Comparison of ENCODE assay signal across 21 cellular contexts in the genomic region with DNA sequence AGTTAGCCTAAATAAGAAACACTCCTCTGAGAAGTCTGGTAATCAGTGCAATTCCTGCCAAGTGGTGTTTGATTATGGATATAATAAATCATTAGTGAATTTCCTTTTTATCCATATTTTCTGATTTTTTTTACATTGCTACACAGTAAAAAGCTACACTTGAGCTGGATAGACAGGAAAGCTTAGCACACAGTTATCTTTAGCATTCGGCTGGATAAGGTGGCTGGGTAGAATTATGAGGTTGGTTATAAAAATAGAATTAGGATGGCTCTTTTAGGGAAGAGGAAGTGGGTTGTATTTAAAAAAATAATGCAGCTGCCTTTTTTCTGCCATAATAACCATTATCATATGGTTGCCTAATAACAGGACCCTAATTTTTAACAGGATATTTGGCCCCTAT.
"Had no signal": no experiment of that assay in that cellular context is flagged by ENCODE, and none has a peak within 500 bp of the region (broad histone marks: within the 10 kb centered on the region; RNA-seq: fewer than 3 reads in every experiment).

No MANE protein-coding gene starts in this region.

- H3K36me3 ChIP-seq: ascending aorta, breast epithelium, pancreas, transverse colon had no signal

- H3K27me3 ChIP-seq: ascending aorta, breast epithelium, foreskin keratinocyte, pancreas, transverse colon had no signal

- H3K4me3 ChIP-seq: ascending aorta, breast epithelium, pancreas, skin epidermis, transverse colon had no signal

- DNase-seq: activated CD4-positive, alpha-beta memory T cell treated with anti-CD3 and anti-CD28 coated beads for 36 hours; activated CD4-positive, alpha-beta T cell treated with anti-CD3 and anti-CD28 coated beads for 36 hours; activated CD8-positive, alpha-beta memory T cell treated with anti-CD3 and anti-CD28 coated beads, Interleukin-2, amount 10 ng/mL, durations not matched to agents 7 days and 5 days; activated naive CD4-positive, alpha-beta T cell treated with anti-CD3 and anti-CD28 coated beads for 36 hours; activated naive CD8-positive, alpha-beta T cell treated with anti-CD3 and anti-CD28 coated beads, Interleukin-2, amount 50 U/mL, for 24 hours; activated T-cell treated with anti-CD3 and anti-CD28 coated beads, Interleukin-2, amount 50 U/mL, for 1 hour; dermis blood vessel endothelial cell; effector memory CD8-positive, alpha-beta T cell; foreskin keratinocyte; left colon; mammary epithelial cell; naive thymus-derived CD4-positive, alpha-beta T cell; pancreas; stimulated activated CD4-positive, alpha-beta T cell treated with anti-CD3 and anti-CD28 coated beads, Interleukin-4, amount 100 ng/mL, for 24 hours; stimulated activated naive CD4-positive, alpha-beta T cell; substantia nigra; transverse colon had no signal

- H3K36me3 Mint-ChIP-seq: activated CD4-positive, alpha-beta memory T cell treated with anti-CD3 and anti-CD28 coated beads for 36 hours; activated CD8-positive, alpha-beta memory T cell treated with anti-CD3 and anti-CD28 coated beads, Interleukin-2, amount 10 ng/mL, durations not matched to agents 7 days and 5 days had no signal

- H3K4me1 Mint-ChIP-seq: activated CD4-positive, alpha-beta T cell treated with anti-CD3 and anti-CD28 coated beads for 36 hours; activated CD8-positive, alpha-beta memory T cell treated with anti-CD3 and anti-CD28 coated beads, Interleukin-2, amount 10 ng/mL, durations not matched to agents 7 days and 5 days; activated naive CD8-positive, alpha-beta T cell treated with anti-CD3 and anti-CD28 coated beads, Interleukin-2, amount 50 U/mL, for 24 hours; naive thymus-derived CD4-positive, alpha-beta T cell had no signal

- H3K4me3 Mint-ChIP-seq: activated CD4-positive, alpha-beta memory T cell treated with anti-CD3 and anti-CD28 coated beads for 36 hours; activated CD4-positive, alpha-beta T cell treated with anti-CD3 and anti-CD28 coated beads for 36 hours; activated CD8-positive, alpha-beta memory T cell treated with anti-CD3 and anti-CD28 coated beads, Interleukin-2, amount 10 ng/mL, durations not matched to agents 7 days and 5 days; activated naive CD4-positive, alpha-beta T cell treated with anti-CD3 and anti-CD28 coated beads for 36 hours; activated naive CD8-positive, alpha-beta T cell treated with anti-CD3 and anti-CD28 coated beads, Interleukin-2, amount 50 U/mL, for 24 hours; effector memory CD8-positive, alpha-beta T cell; naive thymus-derived CD4-positive, alpha-beta T cell had no signal

- H3K27me3 Mint-ChIP-seq: activated CD4-positive, alpha-beta memory T cell treated with anti-CD3 and anti-CD28 coated beads for 36 hours; activated CD4-positive, alpha-beta T cell treated with anti-CD3 and anti-CD28 coated beads for 36 hours; activated CD8-positive, alpha-beta memory T cell treated with anti-CD3 and anti-CD28 coated beads, Interleukin-2, amount 10 ng/mL, durations not matched to agents 7 days and 5 days; activated naive CD8-positive, alpha-beta T cell treated with anti-CD3 and anti-CD28 coated beads, Interleukin-2, amount 50 U/mL, for 24 hours; effector memory CD8-positive, alpha-beta T cell; naive thymus-derived CD4-positive, alpha-beta T cell had no signal

- H3K9me3 Mint-ChIP-seq: activated CD4-positive, alpha-beta memory T cell treated with anti-CD3 and anti-CD28 coated beads for 36 hours; activated naive CD4-positive, alpha-beta T cell treated with anti-CD3 and anti-CD28 coated beads for 36 hours; activated naive CD8-positive, alpha-beta T cell treated with anti-CD3 and anti-CD28 coated beads, Interleukin-2, amount 50 U/mL, for 24 hours had no signal

- H3K27ac ChIP-seq: breast epithelium, foreskin keratinocyte, pancreas, skin epidermis, transverse colon had no signal

- H3K27ac Mint-ChIP-seq: activated CD4-positive, alpha-beta memory T cell treated with anti-CD3 and anti-CD28 coated beads for 36 hours; activated CD4-positive, alpha-beta T cell treated with anti-CD3 and anti-CD28 coated beads for 36 hours; activated CD8-positive, alpha-beta memory T cell treated with anti-CD3 and anti-CD28 coated beads, Interleukin-2, amount 10 ng/mL, durations not matched to agents 7 days and 5 days; activated naive CD4-positive, alpha-beta T cell treated with anti-CD3 and anti-CD28 coated beads for 36 hours; activated naive CD8-positive, alpha-beta T cell treated with anti-CD3 and anti-CD28 coated beads, Interleukin-2, amount 50 U/mL, for 24 hours; activated T-helper 2 cell treated with anti-CD3 and anti-CD28 coated beads, Interferon-gamma antibody, Interleukin-2, Interleukin-4, amounts not matched to agents 10 μg/mL and 5 μg/mL and 100 μg/mL, durations not matched to agents 14 hours and 24 hours and 36 hours; effector memory CD8-positive, alpha-beta T cell; naive thymus-derived CD4-positive, alpha-beta T cell had no signal

- H3K4me1 ChIP-seq: ascending aorta, breast epithelium, foreskin keratinocyte, pancreas, transverse colon had no signal

- H3K9me3 ChIP-seq: ascending aorta, breast epithelium, pancreas, transverse colon had no signal

- ATAC-seq: activated CD4-positive, alpha-beta T cell treated with anti-CD3 and anti-CD28 coated beads for 36 hours; activated CD8-positive, alpha-beta memory T cell treated with anti-CD3 and anti-CD28 coated beads, Interleukin-2, amount 10 ng/mL, durations not matched to agents 7 days and 5 days; activated naive CD8-positive, alpha-beta T cell treated with anti-CD3 and anti-CD28 coated beads, Interleukin-2, amount 50 U/mL, for 24 hours; effector memory CD8-positive, alpha-beta T cell; foreskin keratinocyte; left colon; naive thymus-derived CD4-positive, alpha-beta T cell; pancreas had no signal
